17 cellular contexts compared by ENCODE assay signal in the genomic region with DNA sequence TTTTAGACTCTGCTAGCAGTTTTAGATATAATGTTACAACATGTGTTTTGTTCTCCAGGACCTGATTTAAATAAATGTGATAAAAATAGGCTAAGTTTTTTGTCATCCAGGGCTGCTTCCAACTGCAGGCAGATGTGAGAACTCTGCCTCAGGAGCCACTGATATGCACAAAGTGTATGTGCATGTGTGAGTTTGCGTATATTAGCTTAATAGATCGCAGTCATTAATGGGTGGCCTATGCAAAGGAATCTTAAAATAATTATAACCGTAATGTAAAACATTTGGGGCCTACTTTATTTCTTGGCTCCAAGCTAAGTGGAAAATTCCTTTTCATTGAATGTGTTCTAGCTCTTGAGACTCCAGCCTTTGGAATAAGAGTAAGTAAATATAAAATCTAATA.
"Had no signal": no experiment of that assay in that cellular context is flagged by ENCODE, and none has a peak within 500 bp of the region (broad histone marks: within the 10 kb centered on the region; RNA-seq: fewer than 3 reads in every experiment).

No MANE protein-coding gene starts in this region.

- H3K27me3 ChIP-seq: hepatocyte, ovary, tibial artery had no signal

- H3K9me3 Mint-ChIP-seq: activated CD4-positive, alpha-beta T cell treated with anti-CD3 and anti-CD28 coated beads, Interleukin-2, amount 10 ng/mL, durations not matched to agents 24 days and 14 days; activated T-helper 17 cell treated with anti-CD3 and anti-CD28 coated beads, Interleukin-2, amount 50 U/mL, for 72 hours; dendritic cell treated with granulocyte-macrophage colony-stimulating factor and Interleukin-4, amounts not matched to agents 40 ng/mL and 50 ng/mL, for 4 days; naive B cell; stimulated activated effector memory CD8-positive, alpha-beta T cell treated with anti-CD3 and anti-CD28 coated beads, Interleukin-12 subunit alpha, Interleukin-12 subunit beta, amount 100 ng/mL, for 72 hours; T-helper 2 cell treated with Interferon-gamma antibody and Interleukin-4, amounts not matched to agents 5 μg/mL and 100 μg/mL, for 36 hours had no signal

- H3K27ac ChIP-seq: hepatocyte, ovary, tibial artery had no signal

- FAIRE-seq: urothelium cell line had no signal

- H3K4me1 Mint-ChIP-seq: stimulated activated effector memory CD8-positive, alpha-beta T cell treated with anti-CD3 and anti-CD28 coated beads, Interleukin-12 subunit alpha, Interleukin-12 subunit beta, amount 100 ng/mL, for 72 hours had no signal

- H3K9me3 ChIP-seq: ovary, tibial artery had no signal

- H3K4me3 ChIP-seq: hepatocyte, ovary, tibial artery had no signal

- H3K27ac Mint-ChIP-seq: activated CD4-positive, alpha-beta T cell treated with anti-CD3 and anti-CD28 coated beads, Interleukin-2, amount 10 ng/mL, durations not matched to agents 24 days and 14 days; activated T-helper 17 cell treated with anti-CD3 and anti-CD28 coated beads, Interleukin-2, amount 50 U/mL, for 72 hours; dendritic cell treated with granulocyte-macrophage colony-stimulating factor and Interleukin-4, amounts not matched to agents 40 ng/mL and 50 ng/mL, for 4 days; naive B cell; stimulated activated effector memory CD8-positive, alpha-beta T cell treated with anti-CD3 and anti-CD28 coated beads, Interleukin-12 subunit alpha, Interleukin-12 subunit beta, amount 100 ng/mL, for 72 hours; T-helper 2 cell treated with Interferon-gamma antibody and Interleukin-4, amounts not matched to agents 5 μg/mL and 100 μg/mL, for 36 hours had no signal

- DNase-seq: activated CD4-positive, alpha-beta T cell treated with anti-CD3 and anti-CD28 coated beads, Interleukin-2, amount 10 ng/mL, durations not matched to agents 24 days and 14 days; activated CD4-positive, CD25-positive, alpha-beta regulatory T cell; activated CD8-positive, alpha-beta memory T cell treated with anti-CD3 and anti-CD28 coated beads for 24 hours; activated naive CD4-positive, alpha-beta T cell treated with Interleukin-2 at 50 U/mL for 16 hours; aorta; cerebellar nuclear complex; effector memory CD4-positive, alpha-beta T cell; islet precursor cell; naive B cell; ovary; tibial artery had no signal

- H3K4me3 Mint-ChIP-seq: activated CD4-positive, alpha-beta T cell treated with anti-CD3 and anti-CD28 coated beads, Interleukin-2, amount 10 ng/mL, durations not matched to agents 24 days and 14 days; activated T-helper 17 cell treated with anti-CD3 and anti-CD28 coated beads, Interleukin-2, amount 50 U/mL, for 72 hours; dendritic cell treated with granulocyte-macrophage colony-stimulating factor and Interleukin-4, amounts not matched to agents 40 ng/mL and 50 ng/mL, for 4 days; naive B cell; stimulated activated effector memory CD8-positive, alpha-beta T cell treated with anti-CD3 and anti-CD28 coated beads, Interleukin-12 subunit alpha, Interleukin-12 subunit beta, amount 100 ng/mL, for 72 hours; T-helper 2 cell treated with Interferon-gamma antibody and Interleukin-4, amounts not matched to agents 5 μg/mL and 100 μg/mL, for 36 hours had no signal

- ATAC-seq: activated T-helper 17 cell treated with anti-CD3 and anti-CD28 coated beads, Interleukin-2, amount 50 U/mL, for 72 hours; stimulated activated effector memory CD8-positive, alpha-beta T cell treated with anti-CD3 and anti-CD28 coated beads, Interleukin-12 subunit alpha, Interleukin-12 subunit beta, amount 100 ng/mL, for 72 hours had no signal

- H3K27me3 Mint-ChIP-seq: activated CD4-positive, alpha-beta T cell treated with anti-CD3 and anti-CD28 coated beads, Interleukin-2, amount 10 ng/mL, durations not matched to agents 24 days and 14 days; activated T-helper 17 cell treated with anti-CD3 and anti-CD28 coated beads, Interleukin-2, amount 50 U/mL, for 72 hours; dendritic cell treated with granulocyte-macrophage colony-stimulating factor and Interleukin-4, amounts not matched to agents 40 ng/mL and 50 ng/mL, for 4 days; naive B cell had no signal
